Comparison of ENCODE assay signal across 22 cellular contexts in the genomic region with DNA sequence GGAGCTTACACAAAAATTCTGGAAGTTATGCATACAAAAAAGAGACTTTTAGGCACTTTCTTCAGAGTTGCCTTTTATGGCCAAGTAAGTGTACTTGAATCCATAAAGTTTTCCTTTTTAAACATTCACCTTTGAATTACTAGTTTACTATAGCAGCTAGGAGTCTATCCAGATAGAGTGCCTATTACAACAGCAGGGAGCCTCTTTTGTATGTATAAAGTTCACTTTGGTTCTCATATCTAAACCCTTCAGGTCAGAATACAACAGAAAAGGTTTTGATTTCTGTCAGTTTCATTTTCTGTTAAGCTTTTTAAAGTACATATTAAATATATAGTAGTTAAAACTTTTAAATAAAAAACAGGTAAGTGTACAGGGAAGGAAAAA. TPM values are rescaled to one million over a fixed set of nuclear protein-coding genes. Genes with fewer than 3 reads are reported as not detected.
DNase-seq lines count a peak whose midpoint lies in the region; ATAC-seq and TF ChIP-seq lines count a peak whose summit lies in the region.
"Had no signal": no experiment of that assay in that cellular context is flagged by ENCODE, and none has a peak within 500 bp of the region (broad histone marks: within the 10 kb centered on the region; RNA-seq: fewer than 3 reads in every experiment).

No MANE protein-coding gene starts in this region.

- DNase-seq in NCI-H748 (lab: John Stamatoyannopoulos, UW; ENCODE audit: unreplicated experiment) (peak; percentile 30), NCI-H748 treated with DMSO at 0.1 percent for 48 hours (lab: John Stamatoyannopoulos, UW) (no peak), HEK293T (ENCODE audit: extremely low spot score) (peak; percentile 17), NCI-H2227 treated with DMSO at 0.1 percent for 48 hours (lab: John Stamatoyannopoulos, UW) (peak; percentile 46), mucosa of descending colon (no peak), GM03348 (ENCODE audit: low spot score) (no peak)
- DNase-seq: AML-193; CD4-positive, alpha-beta memory T cell; COR-L47; H9; KBM-7; NCI-H1105; NCI-H1694 treated with DMSO at 0.1 percent for 48 hours; NK-92 treated with Interleukin-12 subunit alpha and Interleukin-12 subunit beta, amount 100 ng/mL, for 24 hours; PC-9; SJCRH30 had no signal

- H3K4me3 ChIP-seq in mucosa of descending colon: no peak overlapping the region
- H3K4me3 ChIP-seq: BLaER1 treated with 17β-estradiol and CSF1 and Interleukin-3, amounts not matched to agents 10 nM and 100 nM; GM12878; GM23338; PC-9; SJCRH30 had no signal

- no peaks in the 10 kb centered on the region for H3K9me3 ChIP-seq in mucosa of descending colon
- H3K9me3 ChIP-seq: BLaER1 treated with 17β-estradiol and CSF1 and Interleukin-3, amounts not matched to agents 10 nM and 100 nM; SJCRH30 had no signal

- H3K4me1 ChIP-seq in mucosa of descending colon (ENCODE audit: low read depth): no peaks in the 10 kb centered on the region
- H3K4me1 ChIP-seq: BLaER1 treated with 17β-estradiol and CSF1 and Interleukin-3, amounts not matched to agents 10 nM and 100 nM; SJCRH30 had no signal

- intact Hi-C loops in mucosa of descending colon (cut with DNase I, micrococcal nuclease): no loop called here

- POLR2A ChIA-PET in HEK293T (lab: Yijun Ruan, JAX): no interaction called here

- peak; percentile 73 for ATAC-seq in mucosa of descending colon
- ATAC-seq in GM21447 (IDR thresholded peaks at IDR 0.05; ENCODE audit: unreplicated experiment): no peak
- ATAC-seq: GM12878, GM23338, Right ventricle myocardium inferior, SK-N-SH treated with all-trans-retinoic acid at 6 μM for 48 hours had no signal

- no peak for TF ChIP-seq CTCF in mucosa of descending colon (IDR thresholded peaks at IDR 0.05)

- CTCF ChIA-PET in HEK293T (lab: Yijun Ruan, JAX): no interaction called here

- H3K36me3 ChIP-seq in mucosa of descending colon (ENCODE audit: low read depth): no peaks in the 10 kb centered on the region
- H3K36me3 ChIP-seq: SJCRH30 had no signal

TF ChIP-seq in HEK293T, 16 proteins besides CTCF, POLR2A, EP300 and RAD21:
- TF ChIP-seq, protein P1, sequence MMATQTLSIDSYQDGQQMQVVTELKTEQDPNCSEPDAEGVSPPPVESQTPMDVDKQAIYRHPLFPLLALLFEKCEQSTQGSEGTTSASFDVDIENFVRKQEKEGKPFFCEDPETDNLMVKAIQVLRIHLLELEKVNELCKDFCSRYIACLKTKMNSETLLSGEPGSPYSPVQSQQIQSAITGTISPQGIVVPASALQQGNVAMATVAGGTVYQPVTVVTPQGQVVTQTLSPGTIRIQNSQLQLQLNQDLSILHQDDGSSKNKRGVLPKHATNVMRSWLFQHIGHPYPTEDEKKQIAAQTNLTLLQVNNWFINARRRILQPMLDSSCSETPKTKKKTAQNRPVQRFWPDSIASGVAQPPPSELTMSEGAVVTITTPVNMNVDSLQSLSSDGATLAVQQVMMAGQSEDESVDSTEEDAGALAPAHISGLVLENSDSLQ (IDR thresholded peaks at IDR 0.05): no peak
- TF ChIP-seq LEF1 (IDR thresholded peaks at IDR 0.05; ENCODE audit: borderline replicate concordance): no peak
- TF ChIP-seq FOXK2 (IDR thresholded peaks at IDR 0.05): no peak
- TF ChIP-seq ZNF384 (IDR thresholded peaks at IDR 0.05): no peak
- no peak for TF ChIP-seq CTBP1 (IDR thresholded peaks at IDR 0.05; ENCODE audit: borderline replicate concordance)
- no peak for TF ChIP-seq HDGF (IDR thresholded peaks at IDR 0.05; ENCODE audit: borderline replicate concordance)
- no peak for TF ChIP-seq ELF4 (IDR thresholded peaks at IDR 0.05)
- no peak for TF ChIP-seq ARNT (IDR thresholded peaks at IDR 0.05)
- TF ChIP-seq BHLHE40 (IDR thresholded peaks at IDR 0.05; ENCODE audit: borderline replicate concordance): no peak
- no peak for TF ChIP-seq TARDBP (IDR thresholded peaks at IDR 0.05)
- no peak for TF ChIP-seq FOXM1 (IDR thresholded peaks at IDR 0.05; ENCODE audit: borderline replicate concordance)
- TF ChIP-seq NFRKB (IDR thresholded peaks at IDR 0.05): no peak
- TF ChIP-seq SP1 (IDR thresholded peaks at IDR 0.05): no peak
- no peak for TF ChIP-seq L3MBTL2 (conservative IDR thresholded peaks at IDR 0.05)
- TF ChIP-seq FOXA1 (IDR thresholded peaks at IDR 0.05): no peak
- no peak for TF ChIP-seq SUZ12 (IDR thresholded peaks at IDR 0.05)

RNA-seq across cellular contexts. Expression of a gene that starts 51.4 kb away (rescaled TPM):
- 100 to 1,000 TPM in 2 of 3 donors, 10 to 100 TPM in 1; 89.4 to 133 (median 104) TPM for total RNA-seq in mucosa of descending colon

Comparison
In these comparisons a context has a peak if more than half of its experiments do, and no peak if none do; other contexts are left out.
1. DNase-seq: peak in NCI-H748 (single experiment), HEK293T (single experiment) and NCI-H2227 treated with DMSO at 0.1 percent for 48 hours (single experiment); none in NCI-H748 treated with DMSO at 0.1 percent for 48 hours (single experiment), mucosa of descending colon (0 of 3) and GM03348 (single experiment).